Comparison of ENCODE assay signal across 8 cellular contexts in the genomic region with DNA sequence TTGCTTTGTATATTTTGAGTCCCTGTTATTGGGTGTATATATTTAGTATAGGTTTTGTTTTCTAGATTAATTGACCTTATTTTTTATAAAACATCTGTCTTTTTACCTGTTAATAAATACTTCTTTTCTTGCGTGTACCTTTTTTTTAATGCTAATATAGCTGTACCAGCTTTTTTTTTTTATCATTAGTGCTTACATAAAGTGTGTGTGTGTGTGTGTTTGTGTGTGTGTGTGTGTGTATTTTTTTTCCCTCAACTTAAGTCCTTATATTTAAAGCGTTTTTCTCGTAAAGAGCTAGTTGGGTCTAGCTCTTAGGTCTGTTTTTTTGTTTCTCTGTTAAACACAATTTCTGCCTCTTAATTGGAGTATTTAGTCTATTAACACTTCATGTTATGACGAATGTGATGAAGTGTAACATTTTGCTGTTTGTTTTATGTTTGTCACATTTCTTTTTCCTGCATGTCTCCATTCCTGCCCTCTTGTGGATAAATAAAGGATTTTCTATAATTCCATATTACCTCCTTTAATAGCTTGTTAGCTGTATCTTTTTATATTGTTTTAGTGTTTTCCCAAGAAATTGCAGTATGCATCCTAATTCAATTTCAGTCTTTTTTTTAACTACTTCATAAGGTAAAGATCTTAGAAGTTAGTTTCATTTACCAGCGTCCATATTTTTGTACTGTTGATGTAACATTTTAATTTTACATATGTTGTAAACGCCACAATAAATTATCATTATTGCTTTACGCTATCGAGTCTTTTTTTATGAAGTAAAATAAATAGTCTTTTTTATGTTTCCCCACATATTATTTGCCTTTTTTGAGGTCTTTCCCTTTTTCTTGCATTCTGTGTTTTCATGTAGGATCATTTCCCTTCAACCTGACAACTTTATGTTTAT. TPM values are rescaled to one million over a fixed set of nuclear protein-coding genes. Genes with fewer than 3 reads are reported as not detected.
DNase-seq lines count a peak whose midpoint lies in the region; ATAC-seq, FAIRE-seq and TF ChIP-seq lines count a peak whose summit lies in the region.

No MANE protein-coding gene starts in this region.

- H3K9ac ChIP-seq in OCI-LY1 (ENCODE audit: low read length) (no peak overlapping the region), colonic mucosa (ENCODE audit: low read depth in 2 of 2, low read length in 2 of 2) (no peak overlapping the region)

- peaks cover 46% of the 10 kb centered on the region for H3K4me1 Mint-ChIP-seq in activated CD4-positive, alpha-beta T cell treated with anti-CD3 and anti-CD28 coated beads, Interleukin-2, amount 10 ng/mL, durations not matched to agents 24 days and 14 days
- peaks cover 53% of the 10 kb centered on the region for H3K4me1 Mint-ChIP-seq in stimulated activated effector memory CD8-positive, alpha-beta T cell treated with anti-CD3 and anti-CD28 coated beads, Interleukin-12 subunit alpha, Interleukin-12 subunit beta, amount 100 ng/mL, for 72 hours

- H3K9me3 Mint-ChIP-seq in activated CD4-positive, alpha-beta T cell treated with anti-CD3 and anti-CD28 coated beads, Interleukin-2, amount 10 ng/mL, durations not matched to agents 24 days and 14 days: no peaks in the 10 kb centered on the region
- H3K9me3 Mint-ChIP-seq in stimulated activated effector memory CD8-positive, alpha-beta T cell treated with anti-CD3 and anti-CD28 coated beads, Interleukin-12 subunit alpha, Interleukin-12 subunit beta, amount 100 ng/mL, for 72 hours: no peaks in the 10 kb centered on the region

- H3K27me3 ChIP-seq in OCI-LY1 (ENCODE audit: insufficient read depth, low read length) (no peaks in the 10 kb centered on the region), colonic mucosa (no peaks in the 10 kb centered on the region)

- H3K4me1 ChIP-seq in OCI-LY1 (ENCODE audit: insufficient read depth, low read length, severe bottlenecking): peaks cover 33% of the 10 kb centered on the region
- no peaks in the 10 kb centered on the region for H3K4me1 ChIP-seq in colonic mucosa

- no peaks in the 10 kb centered on the region for H3K27me3 Mint-ChIP-seq in activated CD4-positive, alpha-beta T cell treated with anti-CD3 and anti-CD28 coated beads, Interleukin-2, amount 10 ng/mL, durations not matched to agents 24 days and 14 days

- FAIRE-seq in endometrium (lab: Jason Lieb, UNC): peak; percentile 37

- no peak overlapping the region for H3K27ac Mint-ChIP-seq in activated CD4-positive, alpha-beta T cell treated with anti-CD3 and anti-CD28 coated beads, Interleukin-2, amount 10 ng/mL, durations not matched to agents 24 days and 14 days
- no peak overlapping the region for H3K27ac Mint-ChIP-seq in stimulated activated effector memory CD8-positive, alpha-beta T cell treated with anti-CD3 and anti-CD28 coated beads, Interleukin-12 subunit alpha, Interleukin-12 subunit beta, amount 100 ng/mL, for 72 hours

- peak overlapping the region; percentile 61 for H3K4me3 Mint-ChIP-seq in activated CD4-positive, alpha-beta T cell treated with anti-CD3 and anti-CD28 coated beads, Interleukin-2, amount 10 ng/mL, durations not matched to agents 24 days and 14 days
- peak overlapping the region; percentile 98 for H3K4me3 Mint-ChIP-seq in stimulated activated effector memory CD8-positive, alpha-beta T cell treated with anti-CD3 and anti-CD28 coated beads, Interleukin-12 subunit alpha, Interleukin-12 subunit beta, amount 100 ng/mL, for 72 hours

- H3F3A ChIP-seq in OCI-LY1 (ENCODE audit: insufficient read depth, low read length): peaks cover 4% of the 10 kb centered on the region; the same call in 1 of the 2 replicates

- H3K36me3 ChIP-seq in OCI-LY1 (ENCODE audit: insufficient read depth, low read length): peaks cover 21% of the 10 kb centered on the region; the same call in 1 of the 2 replicates
- peaks cover 3% of the 10 kb centered on the region for H3K36me3 ChIP-seq in colonic mucosa

- no peak overlapping the region for H3K4me3 ChIP-seq in OCI-LY1 (ENCODE audit: low read depth, low read length, poor library complexity, severe bottlenecking)
- no peak overlapping the region for H3K4me3 ChIP-seq in colonic mucosa

- no peak overlapping the region for H3K27ac ChIP-seq in OCI-LY1 (ENCODE audit: low read depth, low read length, poor library complexity, severe bottlenecking)
- no peak overlapping the region for H3K27ac ChIP-seq in colonic mucosa

- no peaks in the 10 kb centered on the region for H3K79me2 ChIP-seq in OCI-LY1 (ENCODE audit: insufficient read depth, low read length)

- no peak for ATAC-seq in stimulated activated effector memory CD8-positive, alpha-beta T cell treated with anti-CD3 and anti-CD28 coated beads, Interleukin-12 subunit alpha, Interleukin-12 subunit beta, amount 100 ng/mL, for 72 hours
- no peak for ATAC-seq in omental fat pad (ENCODE audit: low FRiP score)

- DNase-seq in activated CD4-positive, alpha-beta T cell treated with anti-CD3 and anti-CD28 coated beads, Interleukin-2, amount 10 ng/mL, durations not matched to agents 24 days and 14 days: no peak
- DNase-seq in activated CD4-positive, alpha-beta T cell treated with anti-CD3 and anti-CD28 coated beads for 48 hours: no peak
- no peak for DNase-seq in stimulated activated effector memory CD8-positive, alpha-beta T cell treated with anti-CD3 and anti-CD28 coated beads, Interleukin-12 subunit alpha, Interleukin-12 subunit beta, amount 100 ng/mL, for 72 hours (ENCODE audit: low spot score in 2 of 2)
- no peak for DNase-seq in colonic mucosa
- no peak for DNase-seq in SK-N-DZ (ENCODE audit: low spot score)
- DNase-seq in omental fat pad (ENCODE audit: low spot score): no peak

- H3K9me2 ChIP-seq in OCI-LY1 (ENCODE audit: low read depth, low read length): no peaks in the 10 kb centered on the region

- H3K9me3 ChIP-seq in OCI-LY1 (ENCODE audit: low read length): no peaks in the 10 kb centered on the region
- no peaks in the 10 kb centered on the region for H3K9me3 ChIP-seq in colonic mucosa

- H2AFZ ChIP-seq in OCI-LY1 (ENCODE audit: low read length): no peak overlapping the region

- intact Hi-C loops in activated CD4-positive, alpha-beta T cell treated with anti-CD3 and anti-CD28 coated beads, Interleukin-2, amount 10 ng/mL, durations not matched to agents 24 days and 14 days (cut with micrococcal nuclease): no loop called here
- intact Hi-C loops in colonic mucosa (cut with DNase I): no loop called here

- H3K4me2 ChIP-seq in OCI-LY1 (ENCODE audit: low read length): no peak overlapping the region

- peak; percentile 27; the same call in 1 of the 2 replicates for TF ChIP-seq CTCF in OCI-LY1 (IDR thresholded peaks at IDR 0.05; ENCODE audit: low read length)
- TF ChIP-seq CTCF in colonic mucosa (IDR thresholded peaks at IDR 0.05): no peak
- TF ChIP-seq CTCF in omental fat pad (IDR thresholded peaks at IDR 0.05): no peak

- H3K36me3 Mint-ChIP-seq in activated CD4-positive, alpha-beta T cell treated with anti-CD3 and anti-CD28 coated beads, Interleukin-2, amount 10 ng/mL, durations not matched to agents 24 days and 14 days (ENCODE audit: low read depth): peaks cover 44% of the 10 kb centered on the region
- peaks cover 81% of the 10 kb centered on the region for H3K36me3 Mint-ChIP-seq in stimulated activated effector memory CD8-positive, alpha-beta T cell treated with anti-CD3 and anti-CD28 coated beads, Interleukin-12 subunit alpha, Interleukin-12 subunit beta, amount 100 ng/mL, for 72 hours

- no peaks in the 10 kb centered on the region for H4K20me1 ChIP-seq in OCI-LY1 (ENCODE audit: insufficient read depth, low read length)

RNA-seq across cellular contexts. Expression of a gene that starts 4.3 kb away (rescaled TPM):
- total RNA-seq in activated CD4-positive, alpha-beta T cell treated with anti-CD3 and anti-CD28 coated beads, Interleukin-2, amount 10 ng/mL, durations not matched to agents 24 days and 14 days: 56.7 and 59.4 TPM in 2 replicates
- total RNA-seq in colonic mucosa: 10 to 100 TPM; 60.9 to 67.8 TPM
- 67.4 and 72.7 TPM in 2 replicates for polyA plus RNA-seq in SK-N-DZ (2014; cell fraction: cytosol; rRNA removed)
- 64.4 and 68.6 TPM in 2 replicates for polyA plus RNA-seq in SK-N-DZ (2014; cell fraction: nucleus; rRNA removed)
- total RNA-seq in omental fat pad: 10 to 100 TPM; 77.0 to 87.8 (median 82.3) TPM

RNA-seq across cellular contexts. Expression of a gene that starts 34.9 kb away (rescaled TPM):
- total RNA-seq in activated CD4-positive, alpha-beta T cell treated with anti-CD3 and anti-CD28 coated beads, Interleukin-2, amount 10 ng/mL, durations not matched to agents 24 days and 14 days: not detected in 2 replicates
- total RNA-seq in colonic mucosa (1 to 10 TPM; 3.3 to 8.2 TPM), omental fat pad (100 to 1,000 TPM in 3 of 4 donors, 10 to 100 TPM in 1; 75.0 to 252 (median 113) TPM)
- polyA plus RNA-seq in SK-N-DZ (2014; cell fraction: cytosol; rRNA removed): 0.16 TPM in 1 of 2 replicates, not detected in the other
- not detected in 2 replicates for polyA plus RNA-seq in SK-N-DZ (2014; cell fraction: nucleus; rRNA removed)

Comparison
In these comparisons a context has a peak if more than half of its experiments do, and no peak if none do; other contexts are left out.
1. RNA of a gene that starts 34.9 kb away (total RNA-seq): 75.0 to 252 TPM in omental fat pad; 3.3 to 8.2 TPM in colonic mucosa and not detected in activated CD4-positive, alpha-beta T cell treated with anti-CD3 and anti-CD28 coated beads, Interleukin-2, amount 10 ng/mL, durations not matched to agents 24 days and 14 days; every median in the first group is over 4 times any median in the second.